ENCODE assay signal across 13 cellular contexts in genomic region chr21:31668651-31669491, GRCh38. TPM values are rescaled to one million over a fixed set of nuclear protein-coding genes. Genes with fewer than 3 reads are reported as not detected.
A peak's percentile ranks its signal among the peaks of the same experiment; 100 is the strongest.
DNase-seq lines count a peak whose midpoint lies in the region; ATAC-seq lines count a peak whose summit lies in the region.
"Had no signal": no experiment of that assay in that cellular context is flagged by ENCODE, and none has a peak within 500 bp of the region (broad histone marks: within the 10 kb centered on the region; RNA-seq: fewer than 3 reads in every experiment).

No MANE protein-coding gene starts in this region.

- no peak for DNase-seq in activated T-cell treated with anti-CD3 and anti-CD28 coated beads, Interleukin-2, amount 50 U/mL, for 24 hours
- no peak for DNase-seq in activated T-cell treated with anti-CD3 and anti-CD28 coated beads, Interleukin-2, amount 50 U/mL, for 1 hour
- no peak for DNase-seq in activated T-helper 2 cell treated with anti-CD3 and anti-CD28 coated beads, Interferon-gamma antibody, Interleukin-2, Interleukin-4, amounts not matched to agents 10 μg/mL and 5 μg/mL and 100 μg/mL, durations not matched to agents 14 hours and 24 hours and 36 hours (ENCODE audit: low spot score)
- no peak for DNase-seq in stimulated activated effector memory CD8-positive, alpha-beta T cell treated with anti-CD3 and anti-CD28 coated beads, Interleukin-12 subunit alpha, Interleukin-12 subunit beta, amount 100 ng/mL, for 72 hours (ENCODE audit: low spot score in 2 of 2)
- DNase-seq in NAMALWA (ENCODE audit: low spot score) (no peak), SHP77 treated with DMSO at 0.1 percent for 48 hours (lab: John Stamatoyannopoulos, UW) (no peak), HK-2 (ENCODE audit: unreplicated experiment) (no peak)
- DNase-seq: activated CD4-positive, alpha-beta T cell treated with anti-CD3 and anti-CD28 coated beads for 1 hour; amygdala; NCI-H446 treated with DMSO at 0.1 percent for 48 hours; stimulated activated CD4-positive, alpha-beta T cell treated with anti-CD3 and anti-CD28 coated beads, Interleukin-2, amount 100 ng/mL, for 24 hours had no signal

- H3K36me3 Mint-ChIP-seq in activated T-cell treated with anti-CD3 and anti-CD28 coated beads, Interleukin-2, amount 50 U/mL, for 24 hours (ENCODE audit: low read depth), result peaks cover 87% of the 10 kb centered on the region
- peaks cover 78% of the 10 kb centered on the region for H3K36me3 Mint-ChIP-seq in activated T-helper 2 cell treated with anti-CD3 and anti-CD28 coated beads, Interferon-gamma antibody, Interleukin-2, Interleukin-4, amounts not matched to agents 10 μg/mL and 5 μg/mL and 100 μg/mL, durations not matched to agents 14 hours and 24 hours and 36 hours (ENCODE audit: low read depth)
- H3K36me3 Mint-ChIP-seq in stimulated activated effector memory CD8-positive, alpha-beta T cell treated with anti-CD3 and anti-CD28 coated beads, Interleukin-12 subunit alpha, Interleukin-12 subunit beta, amount 100 ng/mL, for 72 hours, result peaks cover 83% of the 10 kb centered on the region

- H3K4me3 Mint-ChIP-seq in activated T-cell treated with anti-CD3 and anti-CD28 coated beads, Interleukin-2, amount 50 U/mL, for 24 hours, result no peak overlapping the region
- no peak overlapping the region for H3K4me3 Mint-ChIP-seq in activated T-helper 2 cell treated with anti-CD3 and anti-CD28 coated beads, Interferon-gamma antibody, Interleukin-2, Interleukin-4, amounts not matched to agents 10 μg/mL and 5 μg/mL and 100 μg/mL, durations not matched to agents 14 hours and 24 hours and 36 hours (ENCODE audit: low read depth)
- H3K4me3 Mint-ChIP-seq in stimulated activated effector memory CD8-positive, alpha-beta T cell treated with anti-CD3 and anti-CD28 coated beads, Interleukin-12 subunit alpha, Interleukin-12 subunit beta, amount 100 ng/mL, for 72 hours, result no peak overlapping the region

- no peaks in the 10 kb centered on the region for H3K9me3 Mint-ChIP-seq in activated T-cell treated with anti-CD3 and anti-CD28 coated beads, Interleukin-2, amount 50 U/mL, for 24 hours
- no peaks in the 10 kb centered on the region for H3K9me3 Mint-ChIP-seq in activated T-helper 2 cell treated with anti-CD3 and anti-CD28 coated beads, Interferon-gamma antibody, Interleukin-2, Interleukin-4, amounts not matched to agents 10 μg/mL and 5 μg/mL and 100 μg/mL, durations not matched to agents 14 hours and 24 hours and 36 hours
- no peaks in the 10 kb centered on the region for H3K9me3 Mint-ChIP-seq in stimulated activated effector memory CD8-positive, alpha-beta T cell treated with anti-CD3 and anti-CD28 coated beads, Interleukin-12 subunit alpha, Interleukin-12 subunit beta, amount 100 ng/mL, for 72 hours

- peaks cover 68% of the 10 kb centered on the region for H3K4me1 Mint-ChIP-seq in activated T-cell treated with anti-CD3 and anti-CD28 coated beads, Interleukin-2, amount 50 U/mL, for 24 hours (ENCODE audit: low read depth)
- H3K4me1 Mint-ChIP-seq in activated T-helper 2 cell treated with anti-CD3 and anti-CD28 coated beads, Interferon-gamma antibody, Interleukin-2, Interleukin-4, amounts not matched to agents 10 μg/mL and 5 μg/mL and 100 μg/mL, durations not matched to agents 14 hours and 24 hours and 36 hours (ENCODE audit: low read depth), result peaks cover 42% of the 10 kb centered on the region
- H3K4me1 Mint-ChIP-seq in stimulated activated effector memory CD8-positive, alpha-beta T cell treated with anti-CD3 and anti-CD28 coated beads, Interleukin-12 subunit alpha, Interleukin-12 subunit beta, amount 100 ng/mL, for 72 hours, result peaks cover 45% of the 10 kb centered on the region

- H3K27ac Mint-ChIP-seq in activated T-cell treated with anti-CD3 and anti-CD28 coated beads, Interleukin-2, amount 50 U/mL, for 24 hours, result peak overlapping the region; percentile 90
- H3K27ac Mint-ChIP-seq in activated T-helper 2 cell treated with anti-CD3 and anti-CD28 coated beads, Interferon-gamma antibody, Interleukin-2, Interleukin-4, amounts not matched to agents 10 μg/mL and 5 μg/mL and 100 μg/mL, durations not matched to agents 14 hours and 24 hours and 36 hours, result peak overlapping the region; percentile 71
- peak overlapping the region; percentile 76 for H3K27ac Mint-ChIP-seq in stimulated activated effector memory CD8-positive, alpha-beta T cell treated with anti-CD3 and anti-CD28 coated beads, Interleukin-12 subunit alpha, Interleukin-12 subunit beta, amount 100 ng/mL, for 72 hours

- peak; percentile 59 for ATAC-seq in HG02981 (IDR thresholded peaks at IDR 0.05; ENCODE audit: unreplicated experiment)
- peak; percentile 71 for ATAC-seq in stimulated activated effector memory CD8-positive, alpha-beta T cell treated with anti-CD3 and anti-CD28 coated beads, Interleukin-12 subunit alpha, Interleukin-12 subunit beta, amount 100 ng/mL, for 72 hours
- ATAC-seq: left lobe of liver had no signal

- intact Hi-C loops in activated T-helper 2 cell treated with anti-CD3 and anti-CD28 coated beads, Interferon-gamma antibody, Interleukin-2, Interleukin-4, amounts not matched to agents 10 μg/mL and 5 μg/mL and 100 μg/mL, durations not matched to agents 14 hours and 24 hours and 36 hours (cut with micrococcal nuclease), result loop anchor here (5.0 to 10.0 kb wide), 2 partner anchors 43 to 606 kb away; partner anchors contain the start of gene MIS18A

- no peaks in the 10 kb centered on the region for H3K27me3 Mint-ChIP-seq in activated T-cell treated with anti-CD3 and anti-CD28 coated beads, Interleukin-2, amount 50 U/mL, for 24 hours
- no peaks in the 10 kb centered on the region for H3K27me3 Mint-ChIP-seq in activated T-helper 2 cell treated with anti-CD3 and anti-CD28 coated beads, Interferon-gamma antibody, Interleukin-2, Interleukin-4, amounts not matched to agents 10 μg/mL and 5 μg/mL and 100 μg/mL, durations not matched to agents 14 hours and 24 hours and 36 hours (ENCODE audit: low read depth)

RNA-seq across cellular contexts. Expression of gene SOD1, which starts 9.4 kb away (rescaled TPM):
- 284 and 286 TPM in 2 replicates for total RNA-seq in activated T-helper 2 cell treated with anti-CD3 and anti-CD28 coated beads, Interferon-gamma antibody, Interleukin-2, Interleukin-4, amounts not matched to agents 10 μg/mL and 5 μg/mL and 100 μg/mL, durations not matched to agents 14 hours and 24 hours and 36 hours
